Comparison of ENCODE assay signal across 1 cellular context in genomic region chr20:10672579-10673127, GRCh38.
A peak's percentile ranks its signal among the peaks of the same experiment; 100 is the strongest.
TF ChIP-seq lines count a peak whose summit lies in the region.

No MANE protein-coding gene starts in this region.

TF ChIP-seq in HepG2, 621 proteins besides CTCF, POLR2A, EP300 and RAD21 (continued from another document and continues in another):
- TF ChIP-seq ZNF276 (CRISPR knock-in tag; IDR thresholded peaks at IDR 0.05; ENCODE audit: low read depth) (0 out of 2 replicates have a peak, but pooled peaks have one; percentile 44), FUBP1 (CRISPR knock-in tag; IDR thresholded peaks at IDR 0.05; ENCODE audit: borderline replicate concordance) (no peak), ZNF451 (CRISPR knock-in tag; IDR thresholded peaks at IDR 0.05) (no peak), REXO4 (CRISPR knock-in tag; IDR thresholded peaks at IDR 0.05; ENCODE audit: borderline replicate concordance) (no peak), ZNF777 (CRISPR knock-in tag; IDR thresholded peaks at IDR 0.05) (peak; percentile 34; the same call in 1 of the 2 replicates), ZNF790 (CRISPR knock-in tag; IDR thresholded peaks at IDR 0.05; ENCODE audit: borderline replicate concordance) (no peak), ZNF251 (CRISPR knock-in tag; IDR thresholded peaks at IDR 0.05) (no peak), CERS6 (CRISPR knock-in tag; IDR thresholded peaks at IDR 0.05) (no peak; the same call in 1 of the 2 replicates), ZBTB39 (CRISPR knock-in tag; IDR thresholded peaks at IDR 0.05) (peak; percentile 52; the same call in 1 of the 2 replicates), NBN (conservative IDR thresholded peaks at IDR 0.05) (no peak), ZNF674 (CRISPR knock-in tag; IDR thresholded peaks at IDR 0.05; ENCODE audit: low read depth) (no peak), NR2F6 (IDR thresholded peaks at IDR 0.05) (no peak), NR2F6 (CRISPR knock-in tag; IDR thresholded peaks at IDR 0.05) (no peak), ARHGAP35 (CRISPR knock-in tag; IDR thresholded peaks at IDR 0.05; ENCODE audit: borderline replicate concordance) (no peak), ZNF530 (CRISPR knock-in tag; IDR thresholded peaks at IDR 0.05; ENCODE audit: low read depth) (no peak), ZNF557 (CRISPR knock-in tag; IDR thresholded peaks at IDR 0.05) (0 out of 2 replicates have a peak, but pooled peaks have one; percentile 25), ZNF230 (CRISPR knock-in tag; IDR thresholded peaks at IDR 0.05) (0 out of 2 replicates have a peak, but pooled peaks have one; percentile 58), ZBTB40 (IDR thresholded peaks at IDR 0.05) (no peak), ZBTB40 (CRISPR knock-in tag; IDR thresholded peaks at IDR 0.05) (no peak; the same call in 1 of the 2 replicates), LCORL (IDR thresholded peaks at IDR 0.05) (no peak), LCORL (CRISPR knock-in tag; IDR thresholded peaks at IDR 0.05) (peak; percentile 68), SRSF9 (IDR thresholded peaks at IDR 0.05; ENCODE audit: borderline replicate concordance, insufficient read depth, low read depth, low read length, poor library complexity, severe bottlenecking) (no peak), ZBTB38 (CRISPR knock-in tag; IDR thresholded peaks at IDR 0.05) (peak; percentile 46; the same call in 1 of the 2 replicates), ZFP91 (CRISPR knock-in tag; IDR thresholded peaks at IDR 0.05; ENCODE audit: borderline replicate concordance) (peak; percentile 79), ZNF414 (CRISPR knock-in tag; IDR thresholded peaks at IDR 0.05) (no peak; the same call in 1 of the 2 replicates), CREBL2 (CRISPR knock-in tag; IDR thresholded peaks at IDR 0.05; ENCODE audit: borderline replicate concordance) (no peak), ZNF670 (CRISPR knock-in tag; IDR thresholded peaks at IDR 0.05; ENCODE audit: borderline replicate concordance) (peak; percentile 73; the same call in 1 of the 2 replicates), KLF13 (CRISPR knock-in tag; IDR thresholded peaks at IDR 0.05) (no peak), KLF16 (CRISPR knock-in tag; IDR thresholded peaks at IDR 0.05) (0 out of 4 replicates have a peak, but pooled peaks of 1 of the 2 experiments have one; percentile 21), ZFP36 (IDR thresholded peaks at IDR 0.05; ENCODE audit: borderline replicate concordance, low read depth, low read length, partially characterized antibody) (no peak), PAXIP1 (CRISPR knock-in tag; conservative IDR thresholded peaks at IDR 0.05) (peak; percentile 31)
